In genomic region chr5:160685695-160686094, GRCh38 we compare ENCODE assay signal across 8 cellular contexts.
DNase-seq lines count a peak whose midpoint lies in the region; ATAC-seq and TF ChIP-seq lines count a peak whose summit lies in the region.

No MANE protein-coding gene starts in this region.

- H3K4me2 ChIP-seq in Karpas-422 (ENCODE audit: low read depth, low read length, poor library complexity, severe bottlenecking) = no peak overlapping the region

- H3K4me1 ChIP-seq in Karpas-422 (ENCODE audit: low read length) (no peaks in the 10 kb centered on the region), foreskin keratinocyte (no peaks in the 10 kb centered on the region), tibial artery (no peaks in the 10 kb centered on the region)

- H3K9me3 ChIP-seq in Karpas-422 (ENCODE audit: low read length) (no peaks in the 10 kb centered on the region), tibial artery (peaks cover 0 to 2% (median 0%) of the 10 kb centered on the region in 3 donors)

- no peak overlapping the region for H2AFZ ChIP-seq in Karpas-422 (ENCODE audit: low read length)

- TF ChIP-seq CTCF in foreskin keratinocyte (conservative IDR thresholded peaks at IDR 0.05) (peak; percentile 41), tibial artery (IDR thresholded peaks at IDR 0.05) (no peak)

- DNase-seq in EL = peak; percentile 1
- DNase-seq in Karpas-422 = peak; percentile 66
- no peak for DNase-seq in foreskin keratinocyte
- DNase-seq in dedifferentiated amniotic fluid mesenchymal stem cell (ENCODE audit: extremely low spot score) = no peak
- DNase-seq in stimulated activated CD4-positive, alpha-beta T cell treated with anti-CD3 and anti-CD28 coated beads, Interleukin-12 subunit alpha, Interleukin-12 subunit beta, amount 100 ng/mL, for 4 hours = no peak
- no peak for DNase-seq in tibial artery
- DNase-seq in DMS79 (lab: John Stamatoyannopoulos, UW) = no peak

- H3K9me2 ChIP-seq in Karpas-422 (replicated peaks; ENCODE audit: insufficient read depth, low read length) = no peaks in the 10 kb centered on the region

- H3K79me2 ChIP-seq in Karpas-422 (ENCODE audit: low read length) = no peaks in the 10 kb centered on the region

- intact Hi-C loops in tibial artery (cut with DNase I; ENCODE audit: low total_unique reads) = no loop called here

- H4K20me1 ChIP-seq in Karpas-422 (ENCODE audit: insufficient read depth, low read depth, low read length) = no peaks in the 10 kb centered on the region

- H3K27me3 ChIP-seq in Karpas-422 (ENCODE audit: low read length) = no peaks in the 10 kb centered on the region
- H3K27me3 ChIP-seq in foreskin keratinocyte = no peaks in the 10 kb centered on the region
- peaks cover 0 to 3% of the 10 kb centered on the region in 2 donors for H3K27me3 ChIP-seq in tibial artery

- no peaks in the 10 kb centered on the region for H3K36me3 ChIP-seq in Karpas-422 (ENCODE audit: insufficient read depth, low read length)
- no peaks in the 10 kb centered on the region for H3K36me3 ChIP-seq in tibial artery

- no peak overlapping the region for H3K4me3 ChIP-seq in Karpas-422 (ENCODE audit: low read length)
- H3K4me3 ChIP-seq in tibial artery = no peak overlapping the region

- H3K27ac ChIP-seq in Karpas-422 (ENCODE audit: low read length) (no peak overlapping the region), foreskin keratinocyte (no peak overlapping the region), tibial artery (no peak overlapping the region)

- peak; percentile 83 for ATAC-seq in GM21515 (IDR thresholded peaks at IDR 0.05; ENCODE audit: unreplicated experiment)
- ATAC-seq in foreskin keratinocyte = no peak

- H3K9ac ChIP-seq in Karpas-422 (ENCODE audit: low read length) = no peak overlapping the region

Comparison
In these comparisons a context has a peak if more than half of its experiments do, and no peak if none do; other contexts are left out.
1. DNase-seq: peak in EL (single experiment) and Karpas-422 (single experiment); none in foreskin keratinocyte (0 of 2), dedifferentiated amniotic fluid mesenchymal stem cell (single experiment), stimulated activated CD4-positive, alpha-beta T cell treated with anti-CD3 and anti-CD28 coated beads, Interleukin-12 subunit alpha, Interleukin-12 subunit beta, amount 100 ng/mL, for 4 hours (single experiment), tibial artery (0 of 2) and DMS79 (single experiment).